Comparison of ENCODE assay signal across 8 cellular contexts in the genomic region with DNA sequence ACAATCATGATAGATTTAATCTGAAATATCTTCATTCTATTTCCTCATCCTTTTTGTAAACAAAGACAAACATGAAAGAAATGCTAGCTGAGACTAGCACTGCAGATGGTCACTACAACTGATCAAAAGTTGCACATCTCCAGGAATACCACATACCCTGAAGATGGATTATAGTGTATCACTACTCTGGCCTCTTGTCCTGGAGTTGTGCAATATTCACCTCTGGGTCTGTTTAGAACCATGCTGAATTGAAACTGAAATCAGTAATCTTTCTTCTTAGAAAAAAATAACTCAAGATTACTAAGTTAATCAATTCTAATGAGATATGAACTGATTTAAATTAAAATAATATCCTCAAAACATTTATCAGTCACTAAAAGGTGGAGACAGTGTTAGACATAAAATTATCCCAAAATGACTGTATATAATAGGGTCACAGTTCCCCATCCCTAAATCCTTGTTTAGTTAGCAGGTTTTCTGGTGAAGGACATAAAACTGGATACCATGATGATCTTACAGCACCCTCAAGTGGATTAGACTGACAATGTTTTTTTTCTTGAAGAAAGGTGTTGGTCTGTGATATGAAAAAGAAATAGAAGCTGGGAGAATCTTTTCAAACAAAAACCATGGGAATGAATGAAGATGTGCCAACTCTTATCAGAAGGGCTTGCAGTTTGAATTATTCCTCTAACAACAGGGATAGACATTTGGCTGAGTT. TPM values are rescaled to one million over a fixed set of nuclear protein-coding genes. Genes with fewer than 3 reads are reported as not detected.
DNase-seq lines count a peak whose midpoint lies in the region; ATAC-seq and TF ChIP-seq lines count a peak whose summit lies in the region.

No MANE protein-coding gene starts in this region.

- TF ChIP-seq CTCF in stomach (IDR thresholded peaks at IDR 0.05) = no peak

- intact Hi-C loops in stomach (cut with DNase I; ENCODE audit: low total_unique reads) = no loop called here

- H3K27me3 ChIP-seq in stomach = peaks cover 0 to 24% (median 6%) of the 10 kb centered on the region in 3 donors

- H3K9me3 ChIP-seq in stomach = no peaks in the 10 kb centered on the region

- H3K36me3 ChIP-seq in stomach = no peaks in the 10 kb centered on the region

- no peak overlapping the region for H3K27ac ChIP-seq in stomach

- no peak overlapping the region for H3K4me3 ChIP-seq in stomach

- no peaks in the 10 kb centered on the region for H3K4me1 ChIP-seq in stomach

- peak; percentile 67 for ATAC-seq in GM21576 (IDR thresholded peaks at IDR 0.05; ENCODE audit: unreplicated experiment)
- peak; percentile 95 for ATAC-seq in SK-N-SH treated with all-trans-retinoic acid at 6 μM for 48 hours
- ATAC-seq in HG02840 (IDR thresholded peaks at IDR 0.05; ENCODE audit: low FRiP score, unreplicated experiment) = no peak

- no peak for TF ChIP-seq EP300 in stomach (IDR thresholded peaks at IDR 0.05)

- TF ChIP-seq POLR2A in stomach (IDR thresholded peaks at IDR 0.05) = no peak

- DNase-seq in EH (ENCODE audit: low read depth) (peak; percentile 29), NAMALWA (ENCODE audit: low spot score) (peak; percentile 51), lung microvascular endothelial cell (ENCODE audit: low read depth in 2 of 2) (peak; percentile 38 to 71), stomach (no peak)
- no peak for DNase-seq in activated CD4-positive, alpha-beta T cell treated with anti-CD3 and anti-CD28 coated beads for 4 hours

TF ChIP-seq in SK-N-SH treated with all-trans-retinoic acid at 6 μM for 48 hours, 23 proteins besides CTCF, POLR2A, EP300 and RAD21:
- TF ChIP-seq ZFP30 (CRISPR knock-in tag; IDR thresholded peaks at IDR 0.05) = no peak
- TF ChIP-seq ZNF8 (CRISPR knock-in tag; IDR thresholded peaks at IDR 0.05) = no peak
- no peak for TF ChIP-seq ISL1 (CRISPR knock-in tag; IDR thresholded peaks at IDR 0.05)
- TF ChIP-seq ZNF565 (CRISPR knock-in tag; conservative IDR thresholded peaks at IDR 0.05; ENCODE audit: low read depth) = no peak
- TF ChIP-seq, protein P1, sequence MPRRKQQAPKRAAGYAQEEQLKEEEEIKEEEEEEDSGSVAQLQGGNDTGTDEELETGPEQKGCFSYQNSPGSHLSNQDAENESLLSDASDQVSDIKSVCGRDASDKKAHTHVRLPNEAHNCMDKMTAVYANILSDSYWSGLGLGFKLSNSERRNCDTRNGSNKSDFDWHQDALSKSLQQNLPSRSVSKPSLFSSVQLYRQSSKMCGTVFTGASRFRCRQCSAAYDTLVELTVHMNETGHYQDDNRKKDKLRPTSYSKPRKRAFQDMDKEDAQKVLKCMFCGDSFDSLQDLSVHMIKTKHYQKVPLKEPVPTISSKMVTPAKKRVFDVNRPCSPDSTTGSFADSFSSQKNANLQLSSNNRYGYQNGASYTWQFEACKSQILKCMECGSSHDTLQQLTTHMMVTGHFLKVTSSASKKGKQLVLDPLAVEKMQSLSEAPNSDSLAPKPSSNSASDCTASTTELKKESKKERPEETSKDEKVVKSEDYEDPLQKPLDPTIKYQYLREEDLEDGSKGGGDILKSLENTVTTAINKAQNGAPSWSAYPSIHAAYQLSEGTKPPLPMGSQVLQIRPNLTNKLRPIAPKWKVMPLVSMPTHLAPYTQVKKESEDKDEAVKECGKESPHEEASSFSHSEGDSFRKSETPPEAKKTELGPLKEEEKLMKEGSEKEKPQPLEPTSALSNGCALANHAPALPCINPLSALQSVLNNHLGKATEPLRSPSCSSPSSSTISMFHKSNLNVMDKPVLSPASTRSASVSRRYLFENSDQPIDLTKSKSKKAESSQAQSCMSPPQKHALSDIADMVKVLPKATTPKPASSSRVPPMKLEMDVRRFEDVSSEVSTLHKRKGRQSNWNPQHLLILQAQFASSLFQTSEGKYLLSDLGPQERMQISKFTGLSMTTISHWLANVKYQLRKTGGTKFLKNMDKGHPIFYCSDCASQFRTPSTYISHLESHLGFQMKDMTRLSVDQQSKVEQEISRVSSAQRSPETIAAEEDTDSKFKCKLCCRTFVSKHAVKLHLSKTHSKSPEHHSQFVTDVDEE (CRISPR knock-in tag; IDR thresholded peaks at IDR 0.05) = no peak
- no peak for TF ChIP-seq SNAI2 (CRISPR knock-in tag; IDR thresholded peaks at IDR 0.05)
- TF ChIP-seq OSR1 (CRISPR knock-in tag; IDR thresholded peaks at IDR 0.05) = no peak

RNA-seq across cellular contexts. Expression of gene TTC14, which starts 7.2 kb away (rescaled TPM):
- total RNA-seq in lung microvascular endothelial cell = 12.6 and 20.2 TPM in 2 replicates
- total RNA-seq in stomach = 100 to 1,000 TPM in 1 of 5 donors, 10 to 100 TPM in 4; 31.5 to 149 (median 64.3) TPM
- 10 to 100 TPM in 1 of 3 donors, 1 to 10 TPM in 2; 3.5 to 20.0 (median 4.0) TPM for polyA plus RNA-seq in stomach

Comparison
In these comparisons a context has a peak if more than half of its experiments do, and no peak if none do; other contexts are left out.
1. DNase-seq: peak in EH (single experiment), NAMALWA (single experiment) and lung microvascular endothelial cell (2 of 2); none in stomach (single experiment) and activated CD4-positive, alpha-beta T cell treated with anti-CD3 and anti-CD28 coated beads for 4 hours (0 of 2).